In the genomic region with DNA sequence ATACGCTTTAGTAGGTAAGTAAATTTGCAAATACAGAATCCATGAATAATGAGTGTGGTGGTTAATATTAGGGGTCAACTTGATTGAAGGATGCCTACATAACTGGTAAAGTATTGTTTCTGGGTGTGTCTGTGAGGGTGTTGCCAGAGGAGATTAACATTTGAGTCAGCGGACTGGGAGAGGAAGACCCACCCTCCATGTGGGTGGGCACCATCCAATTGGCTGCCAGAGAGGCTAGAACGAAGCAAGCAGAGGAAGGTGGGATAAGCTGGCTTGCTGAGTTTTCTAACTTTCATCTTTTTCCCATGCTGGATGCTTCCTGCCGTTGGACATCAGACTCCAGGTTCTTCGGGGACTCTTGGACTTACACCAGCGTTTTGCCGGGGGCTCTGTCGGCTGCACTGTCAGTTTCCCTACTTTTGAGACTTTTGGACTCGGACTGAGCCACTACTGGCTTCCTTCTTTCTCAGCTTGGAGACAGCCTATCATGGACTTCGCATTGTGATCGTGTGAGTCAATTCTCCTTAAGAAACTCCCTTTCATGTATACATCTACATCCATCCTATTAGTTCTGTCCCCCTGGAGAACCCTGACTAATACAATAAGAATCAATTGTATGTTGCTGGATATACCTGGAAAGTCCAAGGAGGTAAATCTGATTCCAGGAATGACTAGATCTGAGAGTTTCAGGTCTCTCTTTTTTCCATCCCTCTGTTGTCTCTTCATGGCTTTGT, we compare ENCODE assay signal across 1 cellular context.
TF ChIP-seq lines count a peak whose summit lies in the region.

No MANE protein-coding gene starts in this region.

TF ChIP-seq in GM23338, 12 proteins besides CTCF, POLR2A, EP300 and RAD21 (continued from another document):
- TF ChIP-seq, protein P1, sequence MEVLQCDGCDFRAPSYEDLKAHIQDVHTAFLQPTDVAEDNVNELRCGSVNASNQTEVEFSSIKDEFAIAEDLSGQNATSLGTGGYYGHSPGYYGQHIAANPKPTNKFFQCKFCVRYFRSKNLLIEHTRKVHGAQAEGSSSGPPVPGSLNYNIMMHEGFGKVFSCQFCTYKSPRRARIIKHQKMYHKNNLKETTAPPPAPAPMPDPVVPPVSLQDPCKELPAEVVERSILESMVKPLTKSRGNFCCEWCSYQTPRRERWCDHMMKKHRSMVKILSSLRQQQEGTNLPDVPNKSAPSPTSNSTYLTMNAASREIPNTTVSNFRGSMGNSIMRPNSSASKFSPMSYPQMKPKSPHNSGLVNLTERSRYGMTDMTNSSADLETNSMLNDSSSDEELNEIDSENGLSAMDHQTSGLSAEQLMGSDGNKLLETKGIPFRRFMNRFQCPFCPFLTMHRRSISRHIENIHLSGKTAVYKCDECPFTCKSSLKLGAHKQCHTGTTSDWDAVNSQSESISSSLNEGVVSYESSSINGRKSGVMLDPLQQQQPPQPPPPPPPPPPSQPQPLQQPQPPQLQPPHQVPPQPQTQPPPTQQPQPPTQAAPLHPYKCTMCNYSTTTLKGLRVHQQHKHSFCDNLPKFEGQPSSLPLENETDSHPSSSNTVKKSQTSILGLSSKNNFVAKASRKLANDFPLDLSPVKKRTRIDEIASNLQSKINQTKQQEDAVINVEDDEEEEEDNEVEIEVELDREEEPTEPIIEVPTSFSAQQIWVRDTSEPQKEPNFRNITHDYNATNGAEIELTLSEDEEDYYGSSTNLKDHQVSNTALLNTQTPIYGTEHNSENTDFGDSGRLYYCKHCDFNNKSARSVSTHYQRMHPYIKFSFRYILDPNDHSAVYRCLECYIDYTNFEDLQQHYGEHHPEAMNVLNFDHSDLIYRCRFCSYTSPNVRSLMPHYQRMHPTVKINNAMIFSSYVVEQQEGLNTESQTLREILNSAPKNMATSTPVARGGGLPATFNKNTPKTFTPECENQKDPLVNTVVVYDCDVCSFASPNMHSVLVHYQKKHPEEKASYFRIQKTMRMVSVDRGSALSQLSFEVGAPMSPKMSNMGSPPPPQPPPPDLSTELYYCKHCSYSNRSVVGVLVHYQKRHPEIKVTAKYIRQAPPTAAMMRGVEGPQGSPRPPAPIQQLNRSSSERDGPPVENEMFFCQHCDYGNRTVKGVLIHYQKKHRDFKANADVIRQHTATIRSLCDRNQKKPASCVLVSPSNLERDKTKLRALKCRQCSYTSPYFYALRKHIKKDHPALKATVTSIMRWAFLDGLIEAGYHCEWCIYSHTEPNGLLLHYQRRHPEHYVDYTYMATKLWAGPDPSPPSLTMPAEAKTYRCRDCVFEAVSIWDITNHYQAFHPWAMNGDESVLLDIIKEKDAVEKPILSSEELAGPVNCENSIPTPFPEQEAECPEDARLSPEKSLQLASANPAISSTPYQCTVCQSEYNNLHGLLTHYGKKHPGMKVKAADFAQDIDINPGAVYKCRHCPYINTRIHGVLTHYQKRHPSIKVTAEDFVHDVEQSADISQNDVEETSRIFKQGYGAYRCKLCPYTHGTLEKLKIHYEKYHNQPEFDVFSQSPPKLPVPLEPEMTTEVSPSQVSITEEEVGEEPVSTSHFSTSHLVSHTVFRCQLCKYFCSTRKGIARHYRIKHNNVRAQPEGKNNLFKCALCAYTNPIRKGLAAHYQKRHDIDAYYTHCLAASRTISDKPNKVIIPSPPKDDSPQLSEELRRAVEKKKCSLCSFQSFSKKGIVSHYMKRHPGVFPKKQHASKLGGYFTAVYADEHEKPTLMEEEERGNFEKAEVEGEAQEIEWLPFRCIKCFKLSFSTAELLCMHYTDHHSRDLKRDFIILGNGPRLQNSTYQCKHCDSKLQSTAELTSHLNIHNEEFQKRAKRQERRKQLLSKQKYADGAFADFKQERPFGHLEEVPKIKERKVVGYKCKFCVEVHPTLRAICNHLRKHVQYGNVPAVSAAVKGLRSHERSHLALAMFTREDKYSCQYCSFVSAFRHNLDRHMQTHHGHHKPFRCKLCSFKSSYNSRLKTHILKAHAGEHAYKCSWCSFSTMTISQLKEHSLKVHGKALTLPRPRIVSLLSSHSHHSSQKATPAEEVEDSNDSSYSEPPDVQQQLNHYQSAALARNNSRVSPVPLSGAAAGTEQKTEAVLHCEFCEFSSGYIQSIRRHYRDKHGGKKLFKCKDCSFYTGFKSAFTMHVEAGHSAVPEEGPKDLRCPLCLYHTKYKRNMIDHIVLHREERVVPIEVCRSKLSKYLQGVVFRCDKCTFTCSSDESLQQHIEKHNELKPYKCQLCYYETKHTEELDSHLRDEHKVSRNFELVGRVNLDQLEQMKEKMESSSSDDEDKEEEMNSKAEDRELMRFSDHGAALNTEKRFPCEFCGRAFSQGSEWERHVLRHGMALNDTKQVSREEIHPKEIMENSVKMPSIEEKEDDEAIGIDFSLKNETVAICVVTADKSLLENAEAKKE (CRISPR knock-in tag; IDR thresholded peaks at IDR 0.05), result no peak
- TF ChIP-seq NANOG (IDR thresholded peaks at IDR 0.05; ENCODE audit: borderline replicate concordance) (no peak), ZNF331 (CRISPR knock-in tag; IDR thresholded peaks at IDR 0.05; ENCODE audit: low read depth) (no peak), POLR2AphosphoS5 (IDR thresholded peaks at IDR 0.05; ENCODE audit: low read depth) (no peak)
- TF ChIP-seq, protein P2, sequence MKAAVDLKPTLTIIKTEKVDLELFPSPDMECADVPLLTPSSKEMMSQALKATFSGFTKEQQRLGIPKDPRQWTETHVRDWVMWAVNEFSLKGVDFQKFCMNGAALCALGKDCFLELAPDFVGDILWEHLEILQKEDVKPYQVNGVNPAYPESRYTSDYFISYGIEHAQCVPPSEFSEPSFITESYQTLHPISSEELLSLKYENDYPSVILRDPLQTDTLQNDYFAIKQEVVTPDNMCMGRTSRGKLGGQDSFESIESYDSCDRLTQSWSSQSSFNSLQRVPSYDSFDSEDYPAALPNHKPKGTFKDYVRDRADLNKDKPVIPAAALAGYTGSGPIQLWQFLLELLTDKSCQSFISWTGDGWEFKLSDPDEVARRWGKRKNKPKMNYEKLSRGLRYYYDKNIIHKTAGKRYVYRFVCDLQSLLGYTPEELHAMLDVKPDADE (IDR thresholded peaks at IDR 0.05), result no peak
